ENCODE assay signal across 17 cellular contexts in the genomic region with DNA sequence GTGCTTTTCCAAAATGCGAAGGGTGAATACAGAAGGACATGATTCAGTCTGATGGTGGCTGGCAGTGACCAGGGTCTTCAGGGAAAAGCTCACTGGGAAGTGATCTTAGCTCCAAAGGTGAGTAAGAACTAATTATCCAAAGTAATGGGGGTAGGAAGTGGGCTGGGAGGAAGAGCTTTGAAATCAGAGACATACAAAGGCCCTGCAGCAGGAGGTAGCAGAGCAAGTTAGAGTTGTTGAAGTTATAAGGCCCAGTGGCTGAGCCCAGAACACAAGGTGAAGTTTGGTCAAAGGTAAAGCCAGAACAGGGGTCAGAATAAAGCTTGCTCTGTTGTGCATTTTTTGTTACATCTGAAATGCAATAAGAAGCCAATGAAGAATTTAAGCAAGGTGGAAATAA.
A peak's percentile ranks its signal among the peaks of the same experiment; 100 is the strongest.
DNase-seq lines count a peak whose midpoint lies in the region; ATAC-seq and TF ChIP-seq lines count a peak whose summit lies in the region.
"Had no signal": no experiment of that assay in that cellular context is flagged by ENCODE, and none has a peak within 500 bp of the region (broad histone marks: within the 10 kb centered on the region; RNA-seq: fewer than 3 reads in every experiment).

No MANE protein-coding gene starts in this region.

- CTCF ChIA-PET in activated CD4-positive, alpha-beta T cell treated with anti-CD3 and anti-CD28 coated beads, Interleukin-2, amount 10 ng/mL, durations not matched to agents 7 days and 5 days (lab: Charles Lee) = interaction anchor here (1.5 kb wide), 1 partner anchor 17 kb away, joined by 3 read pairs; no protein-coding TSS in a partner anchor

- no peaks in the 10 kb centered on the region for H3K9me3 Mint-ChIP-seq in activated CD4-positive, alpha-beta T cell treated with anti-CD3 and anti-CD28 coated beads, Interleukin-2, amount 10 ng/mL, durations not matched to agents 7 days and 5 days
- H3K9me3 Mint-ChIP-seq in activated naive CD8-positive, alpha-beta T cell treated with anti-CD3 and anti-CD28 coated beads, Interleukin-2, amount 10 ng/mL, durations not matched to agents 7 days and 5 days = no peaks in the 10 kb centered on the region
- H3K9me3 Mint-ChIP-seq: activated T-cell treated with anti-CD3 and anti-CD28 coated beads, Interleukin-2, amount 50 U/mL, for 24 hours had no signal

- ATAC-seq in HG02943 (IDR thresholded peaks at IDR 0.05; ENCODE audit: low read depth, unreplicated experiment) (peak; percentile 3), GM18520 (IDR thresholded peaks at IDR 0.05; ENCODE audit: unreplicated experiment) (no peak), GM19455 (IDR thresholded peaks at IDR 0.05; ENCODE audit: unreplicated experiment) (no peak)
- no peak for ATAC-seq in activated naive CD8-positive, alpha-beta T cell treated with anti-CD3 and anti-CD28 coated beads, Interleukin-2, amount 10 ng/mL, durations not matched to agents 7 days and 5 days (ENCODE audit: low read depth)

- H3K27me3 Mint-ChIP-seq in activated CD4-positive, alpha-beta T cell treated with anti-CD3 and anti-CD28 coated beads, Interleukin-2, amount 10 ng/mL, durations not matched to agents 7 days and 5 days = no peaks in the 10 kb centered on the region
- H3K27me3 Mint-ChIP-seq in activated naive CD8-positive, alpha-beta T cell treated with anti-CD3 and anti-CD28 coated beads, Interleukin-2, amount 10 ng/mL, durations not matched to agents 7 days and 5 days = peaks cover 2% of the 10 kb centered on the region
- H3K27me3 Mint-ChIP-seq: activated T-cell treated with anti-CD3 and anti-CD28 coated beads, Interleukin-2, amount 50 U/mL, for 24 hours had no signal

- no peak for TF ChIP-seq CTCF in neutrophil (IDR thresholded peaks at IDR 0.05)

- no peaks in the 10 kb centered on the region for H3K9me3 ChIP-seq in neutrophil
- H3K9me3 ChIP-seq: mucosa of descending colon, spleen had no signal

- peaks cover 1% of the 10 kb centered on the region for H3K36me3 Mint-ChIP-seq in activated CD4-positive, alpha-beta T cell treated with anti-CD3 and anti-CD28 coated beads, Interleukin-2, amount 10 ng/mL, durations not matched to agents 7 days and 5 days (ENCODE audit: low read depth)
- no peaks in the 10 kb centered on the region for H3K36me3 Mint-ChIP-seq in activated naive CD8-positive, alpha-beta T cell treated with anti-CD3 and anti-CD28 coated beads, Interleukin-2, amount 10 ng/mL, durations not matched to agents 7 days and 5 days

- peak overlapping the region; percentile 58 for H3K27ac ChIP-seq in neutrophil

- no peaks in the 10 kb centered on the region for H3K27me3 ChIP-seq in neutrophil
- H3K27me3 ChIP-seq: spleen had no signal

- no peaks in the 10 kb centered on the region for H3K36me3 ChIP-seq in neutrophil
- H3K36me3 ChIP-seq: spleen had no signal

- H3K4me1 ChIP-seq in neutrophil (ENCODE audit: control insufficient read depth in 1 of 2, insufficient read depth in 1 of 2, low read depth in 1 of 2, low read length in 1 of 2) = peaks cover 10 to 17% of the 10 kb centered on the region in 2 experiments

- no peak overlapping the region for H3K4me3 ChIP-seq in neutrophil (ENCODE audit: low read depth in 1 of 2, low read length in 1 of 2)
- H3K4me3 ChIP-seq: mucosa of descending colon had no signal

- POLR2A ChIA-PET in activated CD4-positive, alpha-beta T cell treated with anti-CD3 and anti-CD28 coated beads, Interleukin-2, amount 10 ng/mL, durations not matched to agents 7 days and 5 days (lab: Charles Lee) = no interaction called here
- POLR2A ChIA-PET in activated naive CD8-positive, alpha-beta T cell treated with anti-CD3 and anti-CD28 coated beads, Interleukin-2, amount 10 ng/mL, durations not matched to agents 7 days and 5 days (lab: Charles Lee) = no interaction called here

- H3K27ac Mint-ChIP-seq in activated CD4-positive, alpha-beta T cell treated with anti-CD3 and anti-CD28 coated beads, Interleukin-2, amount 10 ng/mL, durations not matched to agents 7 days and 5 days = peak overlapping the region; percentile 85
- H3K27ac Mint-ChIP-seq in activated naive CD8-positive, alpha-beta T cell treated with anti-CD3 and anti-CD28 coated beads, Interleukin-2, amount 10 ng/mL, durations not matched to agents 7 days and 5 days = peak overlapping the region; percentile 87

- H3K4me1 Mint-ChIP-seq in activated CD4-positive, alpha-beta T cell treated with anti-CD3 and anti-CD28 coated beads, Interleukin-2, amount 10 ng/mL, durations not matched to agents 7 days and 5 days = peaks cover 35% of the 10 kb centered on the region
- H3K4me1 Mint-ChIP-seq in activated naive CD8-positive, alpha-beta T cell treated with anti-CD3 and anti-CD28 coated beads, Interleukin-2, amount 10 ng/mL, durations not matched to agents 7 days and 5 days = peaks cover 25% of the 10 kb centered on the region

- no peak for DNase-seq in activated CD4-positive, alpha-beta T cell treated with anti-CD3 and anti-CD28 coated beads, Interleukin-2, amount 10 ng/mL, durations not matched to agents 7 days and 5 days
- no peak for DNase-seq in activated CD4-positive, alpha-beta T cell treated with anti-CD3 and anti-CD28 coated beads, Interleukin-2, amount 50 U/mL, for 4 hours
- DNase-seq in activated naive CD8-positive, alpha-beta T cell treated with anti-CD3 and anti-CD28 coated beads, Interleukin-2, amount 10 ng/mL, durations not matched to agents 7 days and 5 days = no peak
- DNase-seq in D341Med (ENCODE audit: low spot score) = no peak
- DNase-seq: activated T-cell treated with anti-CD3 and anti-CD28 coated beads, Interleukin-2, amount 50 U/mL, for 24 hours; DMS 273 treated with DMSO at 0.1 percent for 48 hours; erythroblast; head of caudate nucleus; kidney glomerular epithelial cell; mucosa of descending colon; NCI-H748 treated with DMSO at 0.1 percent for 48 hours; spleen; substantia nigra had no signal

- H3K4me3 Mint-ChIP-seq in activated CD4-positive, alpha-beta T cell treated with anti-CD3 and anti-CD28 coated beads, Interleukin-2, amount 10 ng/mL, durations not matched to agents 7 days and 5 days = peak overlapping the region; percentile 50
- peak overlapping the region; percentile 78 for H3K4me3 Mint-ChIP-seq in activated naive CD8-positive, alpha-beta T cell treated with anti-CD3 and anti-CD28 coated beads, Interleukin-2, amount 10 ng/mL, durations not matched to agents 7 days and 5 days
